8 cellular contexts compared by ENCODE assay signal in the genomic region with DNA sequence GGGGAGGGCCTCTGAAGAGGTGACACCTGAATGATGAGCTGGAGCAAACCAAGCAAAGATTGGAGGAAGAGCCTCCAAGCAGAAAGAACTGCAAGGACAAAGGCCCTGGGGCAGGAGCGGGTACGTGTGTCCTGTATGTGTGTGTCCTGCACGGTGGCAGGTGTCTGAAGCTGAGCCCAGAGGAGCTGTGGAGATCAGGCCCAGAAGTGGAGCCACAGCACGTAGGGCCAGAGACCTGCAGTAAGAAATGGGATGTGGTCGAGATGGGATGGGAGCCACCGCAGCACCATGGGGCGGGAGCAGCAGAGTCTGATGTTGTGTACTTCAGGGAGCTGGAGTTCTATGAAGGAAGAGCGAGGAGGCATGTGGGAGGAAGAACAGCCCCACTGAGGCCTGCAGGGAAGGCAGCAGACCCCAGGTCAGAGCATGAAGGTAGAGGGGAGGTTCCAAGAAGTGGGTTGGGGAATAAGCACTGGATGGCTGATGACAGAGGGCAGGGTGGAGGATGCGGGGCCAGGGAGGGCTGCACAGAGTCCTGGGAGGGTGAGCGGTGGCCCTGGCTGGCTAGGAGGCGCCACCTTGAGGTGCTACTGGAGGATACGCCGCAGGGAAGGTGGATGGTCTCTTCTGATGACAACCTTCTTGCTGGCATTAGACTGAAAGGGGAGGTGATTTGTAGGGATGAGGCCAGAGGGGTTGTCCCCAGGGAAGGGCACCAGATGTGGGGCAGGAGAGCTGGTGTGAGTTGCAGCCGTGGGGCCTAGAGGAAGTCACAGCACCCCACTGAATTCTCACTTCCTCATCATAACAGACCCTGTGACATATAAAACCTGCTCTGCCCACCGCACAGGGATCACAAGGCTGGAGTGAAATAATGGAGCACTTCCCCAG. TPM values are rescaled to one million over a fixed set of nuclear protein-coding genes. Genes with fewer than 3 reads are reported as not detected.
A peak's percentile ranks its signal among the peaks of the same experiment; 100 is the strongest.
DNase-seq lines count a peak whose midpoint lies in the region; TF ChIP-seq lines count a peak whose summit lies in the region.

No MANE protein-coding gene starts in this region.

- no peak overlapping the region for H4K91ac ChIP-seq in neuronal stem cell (ENCODE audit: low read depth, low read length, poor library complexity)

- no peak overlapping the region for H3K14ac ChIP-seq in neuronal stem cell (ENCODE audit: low read length)

- H3K4me2 ChIP-seq in neuronal stem cell (ENCODE audit: insufficient read depth, low read length, poor library complexity, severe bottlenecking): no peak overlapping the region

- no peak overlapping the region for H3K9ac ChIP-seq in neuronal stem cell (ENCODE audit: low read depth, low read length, poor library complexity)

- no peak overlapping the region for H3K4me3 Mint-ChIP-seq in HFFc6

- peaks cover 0 to 2% of the 10 kb centered on the region in 2 donors for H3K9me3 ChIP-seq in neuronal stem cell (replicated peaks in 1 of 2; ENCODE audit: control insufficient read depth in 2 of 2, insufficient read depth in 1 of 2, low read depth in 1 of 2, low read length in 2 of 2)

- no peak overlapping the region for H2AK5ac ChIP-seq in neuronal stem cell (ENCODE audit: low read depth, low read length)

- TF ChIP-seq CTCF in HFFc6 (IDR thresholded peaks at IDR 0.05) (peak; percentile 78), epithelial cell of esophagus (IDR thresholded peaks at IDR 0.05; ENCODE audit: insufficient read depth, low read depth, low read length, missing control alignments) (peak; percentile 62)

- H3K4me1 Mint-ChIP-seq in HFFc6 (ENCODE audit: low read depth): no peaks in the 10 kb centered on the region; the same call in 1 of the 2 replicates

- H3K27ac Mint-ChIP-seq in HFFc6: no peak overlapping the region

- peak overlapping the region; percentile 38 for H2AFZ ChIP-seq in neuronal stem cell (ENCODE audit: low read length)

- H3K23ac ChIP-seq in neuronal stem cell (ENCODE audit: low read depth, low read length, poor library complexity): no peak overlapping the region

- no peaks in the 10 kb centered on the region for H3K79me1 ChIP-seq in neuronal stem cell (ENCODE audit: low read depth, low read length)

- no peaks in the 10 kb centered on the region for H3K36me3 ChIP-seq in neuronal stem cell (replicated peaks in 1 of 2; ENCODE audit: control insufficient read depth in 2 of 2, insufficient read depth in 2 of 2, low read length in 2 of 2)

- no peaks in the 10 kb centered on the region for H3K9me3 Mint-ChIP-seq in HFFc6

- no peak overlapping the region for H2BK120ac ChIP-seq in neuronal stem cell (ENCODE audit: low read depth, low read length)

- DNase-seq in activated gamma-delta T cell treated with Interleukin-2 at 50 U/mL for 16 hours (peak; percentile 52), activated gamma-delta T cell (lab: John Stamatoyannopoulos, UW) (no peak), HFFc6 (peak; percentile 51), NCI-H146 treated with DMSO at 0.1 percent for 48 hours (lab: John Stamatoyannopoulos, UW; ENCODE audit: unreplicated experiment) (peak; percentile 8), epithelial cell of esophagus (ENCODE audit: low read depth) (peak; percentile 52), neuronal stem cell (ENCODE audit: low spot score) (peak; percentile 24), middle frontal gyrus (ENCODE audit: extremely low spot score, low spot score) (no peak)
- peak; percentile 44 for DNase-seq in activated CD4-positive, alpha-beta T cell treated with anti-CD3 and anti-CD28 coated beads, Interleukin-2, amount 50 U/mL, for 1 hour

- no peak overlapping the region for H2BK12ac ChIP-seq in neuronal stem cell (ENCODE audit: low read length)

- no peaks in the 10 kb centered on the region for H3K27me3 ChIP-seq in neuronal stem cell (ENCODE audit: control insufficient read depth in 3 of 3, insufficient read depth in 3 of 3, low read depth in 1 of 3, low read length in 3 of 3)

- H3K27ac ChIP-seq in neuronal stem cell (replicated peaks; ENCODE audit: low read length): no peak overlapping the region

- H3K27me3 Mint-ChIP-seq in HFFc6 (ENCODE audit: insufficient read depth): peaks cover 5% of the 10 kb centered on the region

- H3K4me3 ChIP-seq in epithelial cell of esophagus (ENCODE audit: low read length): no peak overlapping the region
- H3K4me3 ChIP-seq in neuronal stem cell (ENCODE audit: low read length in 2 of 2): no peak overlapping the region

- H2BK5ac ChIP-seq in neuronal stem cell (ENCODE audit: low read length): no peak overlapping the region

- H3K18ac ChIP-seq in neuronal stem cell (ENCODE audit: low read length): peak overlapping the region; percentile 1

- H4K8ac ChIP-seq in neuronal stem cell (ENCODE audit: low read depth, low read length): no peak overlapping the region

- no peak overlapping the region for H2BK15ac ChIP-seq in neuronal stem cell (ENCODE audit: low read length)

- H3K4me1 ChIP-seq in neuronal stem cell (ENCODE audit: control insufficient read depth in 2 of 2, insufficient read depth in 1 of 2, low read depth in 1 of 2, low read length in 2 of 2): no peaks in the 10 kb centered on the region

- no peaks in the 10 kb centered on the region for H3K36me3 Mint-ChIP-seq in HFFc6 (ENCODE audit: low read depth)

- H3K4ac ChIP-seq in neuronal stem cell (ENCODE audit: low read length): no peak overlapping the region

- no CpG with 5 or more reads among the region's 15 CpGs for WGBS in neuronal stem cell (ENCODE audit: extremely low coverage in 2 of 2, insufficient read length in 2 of 2, insufficient replicate concordance in 1 of 2), 2 donors

RNA-seq across cellular contexts. Expression of a gene that starts 10.6 kb away (rescaled TPM):
- not detected for total RNA-seq in HFFc6 (2021; fragmentation: NEBNext Ultra II Directional; extraction: Animal tissue kit (Norgen Biotek cat#: 25700))
- polyA plus RNA-seq in neuronal stem cell (2013, experiment 1 of 2): not detected
- polyA plus RNA-seq in neuronal stem cell (2013, experiment 2 of 2): not detected

RNA-seq across cellular contexts. Expression of a gene that starts 19.2 kb away (rescaled TPM):
- total RNA-seq in HFFc6 (2021; fragmentation: NEBNext Ultra II Directional; extraction: Animal tissue kit (Norgen Biotek cat#: 25700)): 100 to 1,000 TPM in 3 of 6 experiments, 10 to 100 TPM in 3; 87.9 to 109 (median 96.9) TPM
- 11.7 TPM for polyA plus RNA-seq in neuronal stem cell (2013, experiment 1 of 2)
- polyA plus RNA-seq in neuronal stem cell (2013, experiment 2 of 2): 12.1 TPM

RNA-seq across cellular contexts. Expression of a gene that starts 38.2 kb away (rescaled TPM):
- 10 to 100 TPM; 18.2 to 26.2 (median 21.7) TPM for total RNA-seq in HFFc6 (2021; fragmentation: NEBNext Ultra II Directional; extraction: Animal tissue kit (Norgen Biotek cat#: 25700))
- polyA plus RNA-seq in neuronal stem cell (2013, experiment 1 of 2): 0.06 TPM
- 0.39 TPM for polyA plus RNA-seq in neuronal stem cell (2013, experiment 2 of 2)

Comparison
In these comparisons a context has a peak if more than half of its experiments do, and no peak if none do; other contexts are left out.
1. DNase-seq: peak in activated gamma-delta T cell treated with Interleukin-2 at 50 U/mL for 16 hours (single experiment), HFFc6 (single experiment), NCI-H146 treated with DMSO at 0.1 percent for 48 hours (single experiment), activated CD4-positive, alpha-beta T cell treated with anti-CD3 and anti-CD28 coated beads, Interleukin-2, amount 50 U/mL, for 1 hour (single experiment), epithelial cell of esophagus (single experiment) and neuronal stem cell (single experiment); none in activated gamma-delta T cell (single experiment) and middle frontal gyrus (single experiment).